ENCODE assay signal across 20 cellular contexts in the genomic region with DNA sequence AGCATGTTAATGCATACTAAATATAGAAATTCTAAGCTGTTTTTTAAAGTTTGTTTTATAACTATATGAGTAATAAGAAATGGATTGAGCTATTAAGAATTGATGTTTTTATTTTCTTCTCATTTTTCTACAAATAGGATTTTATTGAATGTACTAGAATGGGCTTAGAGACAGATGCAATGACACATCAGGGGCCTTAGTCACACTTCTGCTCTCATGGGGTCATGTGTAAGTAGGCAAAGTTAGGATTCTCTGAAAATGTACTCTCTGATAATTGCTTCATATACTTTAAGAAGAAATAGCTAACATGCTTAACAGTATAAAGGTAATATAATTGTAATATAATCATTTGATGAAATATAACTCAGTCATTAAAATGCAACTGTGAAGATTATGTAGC.
"Had no signal": no experiment of that assay in that cellular context is flagged by ENCODE, and none has a peak within 500 bp of the region (broad histone marks: within the 10 kb centered on the region; RNA-seq: fewer than 3 reads in every experiment).

No MANE protein-coding gene starts in this region.

- H3K9me3 ChIP-seq: colonic mucosa, prostate gland, right atrium auricular region, suprapubic skin, vagina had no signal

- H3K27ac Mint-ChIP-seq: activated CD4-positive, alpha-beta memory T cell treated with anti-CD3 and anti-CD28 coated beads for 36 hours; activated naive CD8-positive, alpha-beta T cell treated with anti-CD3 and anti-CD28 coated beads, Interleukin-2, amount 10 ng/mL, durations not matched to agents 7 days and 5 days; brain; endodermal cell; memory B cell; stimulated activated naive CD8-positive, alpha-beta T cell treated with anti-CD3 and anti-CD28 coated beads, Interleukin-15, Interleukin-2, amounts not matched to agents 100 ng/mL and 50 ng/mL, for 24 hours; T-helper 17 cell had no signal

- H3K4me3 ChIP-seq: colonic mucosa, prostate gland, right atrium auricular region, suprapubic skin, vagina had no signal

- H3K4me3 Mint-ChIP-seq: activated CD4-positive, alpha-beta memory T cell treated with anti-CD3 and anti-CD28 coated beads for 36 hours; activated naive CD8-positive, alpha-beta T cell treated with anti-CD3 and anti-CD28 coated beads, Interleukin-2, amount 10 ng/mL, durations not matched to agents 7 days and 5 days; brain; endodermal cell; memory B cell; neural crest cell; stimulated activated naive CD8-positive, alpha-beta T cell treated with anti-CD3 and anti-CD28 coated beads, Interleukin-15, Interleukin-2, amounts not matched to agents 100 ng/mL and 50 ng/mL, for 24 hours; T-helper 17 cell had no signal

- H3K27me3 Mint-ChIP-seq: activated CD4-positive, alpha-beta memory T cell treated with anti-CD3 and anti-CD28 coated beads for 36 hours; activated naive CD8-positive, alpha-beta T cell treated with anti-CD3 and anti-CD28 coated beads, Interleukin-2, amount 10 ng/mL, durations not matched to agents 7 days and 5 days; brain; memory B cell; stimulated activated naive CD8-positive, alpha-beta T cell treated with anti-CD3 and anti-CD28 coated beads, Interleukin-15, Interleukin-2, amounts not matched to agents 100 ng/mL and 50 ng/mL, for 24 hours; T-helper 17 cell had no signal

- H3K9me3 Mint-ChIP-seq: activated CD4-positive, alpha-beta memory T cell treated with anti-CD3 and anti-CD28 coated beads for 36 hours; activated naive CD8-positive, alpha-beta T cell treated with anti-CD3 and anti-CD28 coated beads, Interleukin-2, amount 10 ng/mL, durations not matched to agents 7 days and 5 days; endodermal cell; neural crest cell; stimulated activated naive CD8-positive, alpha-beta T cell treated with anti-CD3 and anti-CD28 coated beads, Interleukin-15, Interleukin-2, amounts not matched to agents 100 ng/mL and 50 ng/mL, for 24 hours had no signal

- H3K4me1 ChIP-seq: colonic mucosa, prostate gland, right atrium auricular region, suprapubic skin, vagina had no signal

- H3K27me3 ChIP-seq: colonic mucosa, right atrium auricular region, suprapubic skin, vagina had no signal

- ATAC-seq: left ventricle myocardium superior, T-helper 17 cell had no signal

- H3K36me3 Mint-ChIP-seq: activated naive CD8-positive, alpha-beta T cell treated with anti-CD3 and anti-CD28 coated beads, Interleukin-2, amount 10 ng/mL, durations not matched to agents 7 days and 5 days had no signal

- H3K36me3 ChIP-seq: colonic mucosa, prostate gland, vagina, WERI-Rb-1 had no signal

- H3K4me1 Mint-ChIP-seq: activated naive CD8-positive, alpha-beta T cell treated with anti-CD3 and anti-CD28 coated beads, Interleukin-2, amount 10 ng/mL, durations not matched to agents 7 days and 5 days; endodermal cell; memory B cell; neural crest cell; T-helper 17 cell had no signal

- H3K27ac ChIP-seq: colonic mucosa, prostate gland, right atrium auricular region, suprapubic skin, vagina, WERI-Rb-1 had no signal

- DNase-seq: activated CD4-positive, alpha-beta memory T cell treated with anti-CD3 and anti-CD28 coated beads for 36 hours; activated naive CD8-positive, alpha-beta T cell treated with anti-CD3 and anti-CD28 coated beads, Interleukin-2, amount 10 ng/mL, durations not matched to agents 7 days and 5 days; activated T-cell treated with anti-CD3 and anti-CD28 coated beads for 4 hours; central memory CD4-positive, alpha-beta T cell; colonic mucosa; endodermal cell; erythroblast; left ventricle myocardium superior; stimulated activated CD4-positive, alpha-beta T cell treated with anti-CD3 and anti-CD28 coated beads, Interleukin-2, amount 100 ng/mL, for 24 hours; T-helper 17 cell; trophoblast cell; WERI-Rb-1 had no signal
